8 cellular contexts compared by ENCODE assay signal in genomic region chr19:13212759-13213330, GRCh38.
DNase-seq lines count a peak whose midpoint lies in the region; ATAC-seq and TF ChIP-seq lines count a peak whose summit lies in the region.

No MANE protein-coding gene starts in this region.

- H3K9me2 ChIP-seq in SU-DHL-6 (replicated peaks; ENCODE audit: insufficient read depth, low read length) (no peaks in the 10 kb centered on the region), hepatocyte (replicated peaks; ENCODE audit: insufficient read depth) (no peaks in the 10 kb centered on the region)

- H3K36me3 Mint-ChIP-seq in CD4-positive, CD25-positive, alpha-beta regulatory T cell, result no peaks in the 10 kb centered on the region
- H3K36me3 Mint-ChIP-seq in activated naive CD4-positive, alpha-beta T cell treated with anti-CD3 and anti-CD28 coated beads, Interleukin-2, amount 50 U/mL, for 24 hours, result no peaks in the 10 kb centered on the region

- no peaks in the 10 kb centered on the region for H3K79me2 ChIP-seq in SU-DHL-6 (ENCODE audit: insufficient read depth, low read length)
- H3K79me2 ChIP-seq in hepatocyte, result no peaks in the 10 kb centered on the region

- WGBS in hepatocyte (ENCODE audit: low lambda C conversion rate, missing lambda C conversion rate), result 62% methylated on average over 6 of the region's 7 CpGs

- H2AFZ ChIP-seq in SU-DHL-6 (ENCODE audit: low read depth, low read length, severe bottlenecking) (no peak overlapping the region), hepatocyte (no peak overlapping the region)

- peak; percentile 58 to 77 (median 65) for DNase-seq in CD4-positive, CD25-positive, alpha-beta regulatory T cell
- DNase-seq in HS-5 (ENCODE audit: low read depth) (peak; percentile 10), hepatocyte (ENCODE audit: low spot score) (peak; percentile 62)
- peak; percentile 69 to 70 for DNase-seq in stimulated activated CD4-positive, alpha-beta T cell treated with anti-CD3 and anti-CD28 coated beads, Interleukin-1b, Interleukin-23, amount 100 ng/mL, for 4 hours (ENCODE audit: low read depth in 2 of 2)

- H3K27me3 ChIP-seq in CD4-positive, CD25-positive, alpha-beta regulatory T cell (ENCODE audit: control insufficient read depth, insufficient read depth, low read length), result no peaks in the 10 kb centered on the region
- no peaks in the 10 kb centered on the region for H3K27me3 ChIP-seq in SU-DHL-6 (ENCODE audit: low read length)
- H3K27me3 ChIP-seq in hepatocyte, result no peaks in the 10 kb centered on the region

- ATAC-seq in CD4-positive, CD25-positive, alpha-beta regulatory T cell (ENCODE audit: low read depth in 2 of 2), result no peak
- ATAC-seq in GM19467 (IDR thresholded peaks at IDR 0.05; ENCODE audit: unreplicated experiment), result no peak
- no peak for ATAC-seq in HG02763 (IDR thresholded peaks at IDR 0.05; ENCODE audit: unreplicated experiment)

- H3K4me1 Mint-ChIP-seq in CD4-positive, CD25-positive, alpha-beta regulatory T cell, result peaks cover 0 to 50% (median 17%) of the 10 kb centered on the region in 4 donors
- H3K4me1 Mint-ChIP-seq in activated naive CD4-positive, alpha-beta T cell treated with anti-CD3 and anti-CD28 coated beads, Interleukin-2, amount 50 U/mL, for 24 hours, result peaks cover 29% of the 10 kb centered on the region

- peaks cover 14% of the 10 kb centered on the region for H3K4me1 ChIP-seq in CD4-positive, CD25-positive, alpha-beta regulatory T cell (ENCODE audit: control insufficient read depth, insufficient read depth, low read length, poor library complexity, severe bottlenecking)
- no peaks in the 10 kb centered on the region for H3K4me1 ChIP-seq in hepatocyte (ENCODE audit: insufficient read depth)

- no peaks in the 10 kb centered on the region for H3K27me3 Mint-ChIP-seq in CD4-positive, CD25-positive, alpha-beta regulatory T cell
- no peaks in the 10 kb centered on the region for H3K27me3 Mint-ChIP-seq in activated naive CD4-positive, alpha-beta T cell treated with anti-CD3 and anti-CD28 coated beads, Interleukin-2, amount 50 U/mL, for 24 hours

- H3K27ac ChIP-seq in CD4-positive, CD25-positive, alpha-beta regulatory T cell (ENCODE audit: insufficient read depth, low read length, poor library complexity, severe bottlenecking), result no peak overlapping the region
- no peak overlapping the region for H3K27ac ChIP-seq in SU-DHL-6 (ENCODE audit: low read depth, low read length)
- no peak overlapping the region for H3K27ac ChIP-seq in hepatocyte

- H3F3A ChIP-seq in SU-DHL-6 (ENCODE audit: insufficient read depth), result no peaks in the 10 kb centered on the region

- peak overlapping the region; percentile 30 to 85 (median 66) for H3K27ac Mint-ChIP-seq in CD4-positive, CD25-positive, alpha-beta regulatory T cell
- H3K27ac Mint-ChIP-seq in activated naive CD4-positive, alpha-beta T cell treated with anti-CD3 and anti-CD28 coated beads, Interleukin-2, amount 50 U/mL, for 24 hours, result peak overlapping the region; percentile 92

- no peaks in the 10 kb centered on the region for H3K9me3 Mint-ChIP-seq in CD4-positive, CD25-positive, alpha-beta regulatory T cell
- no peaks in the 10 kb centered on the region for H3K9me3 Mint-ChIP-seq in activated naive CD4-positive, alpha-beta T cell treated with anti-CD3 and anti-CD28 coated beads, Interleukin-2, amount 50 U/mL, for 24 hours

- no peaks in the 10 kb centered on the region for H3K9me3 ChIP-seq in CD4-positive, CD25-positive, alpha-beta regulatory T cell (ENCODE audit: control insufficient read depth in 2 of 2, low read length in 2 of 2)
- H3K9me3 ChIP-seq in SU-DHL-6 (ENCODE audit: insufficient read depth, low read length), result no peaks in the 10 kb centered on the region
- no peaks in the 10 kb centered on the region for H3K9me3 ChIP-seq in hepatocyte (ENCODE audit: low read depth)

- H3K36me3 ChIP-seq in CD4-positive, CD25-positive, alpha-beta regulatory T cell (ENCODE audit: control insufficient read depth, insufficient read depth, low read length), result no peaks in the 10 kb centered on the region
- H3K36me3 ChIP-seq in SU-DHL-6 (ENCODE audit: low read length) (no peaks in the 10 kb centered on the region), hepatocyte (replicated peaks; ENCODE audit: insufficient read depth, low read depth) (no peaks in the 10 kb centered on the region)

- no peak overlapping the region for H3K4me3 ChIP-seq in CD4-positive, CD25-positive, alpha-beta regulatory T cell (ENCODE audit: low read depth, low read length)
- no peak overlapping the region for H3K4me3 ChIP-seq in SU-DHL-6 (ENCODE audit: insufficient read depth, low read length, poor library complexity, severe bottlenecking)
- H3K4me3 ChIP-seq in hepatocyte, result no peak overlapping the region

- H4K20me1 ChIP-seq in SU-DHL-6 (ENCODE audit: low read depth, low read length) (no peaks in the 10 kb centered on the region), hepatocyte (ENCODE audit: insufficient read depth, poor library complexity, severe bottlenecking) (no peaks in the 10 kb centered on the region)

- TF ChIP-seq CTCF in SU-DHL-6 (IDR thresholded peaks at IDR 0.05; ENCODE audit: insufficient read depth, low read length, poor library complexity, severe bottlenecking) (peak; percentile 71), hepatocyte (IDR thresholded peaks at IDR 0.05; ENCODE audit: poor library complexity) (peak; percentile 32)

- H3K4me3 Mint-ChIP-seq in CD4-positive, CD25-positive, alpha-beta regulatory T cell, result peak overlapping the region in 1 of 4 donors; percentile 70
- H3K4me3 Mint-ChIP-seq in activated naive CD4-positive, alpha-beta T cell treated with anti-CD3 and anti-CD28 coated beads, Interleukin-2, amount 50 U/mL, for 24 hours, result no peak overlapping the region

- H3K4me2 ChIP-seq in SU-DHL-6 (ENCODE audit: low read depth, low read length, poor library complexity, severe bottlenecking), result no peak overlapping the region
- no peak overlapping the region for H3K4me2 ChIP-seq in hepatocyte

- H3K9ac ChIP-seq in SU-DHL-6 (ENCODE audit: low read length), result no peak overlapping the region

Comparison
In these comparisons a context has a peak if more than half of its experiments do, and no peak if none do; other contexts are left out.
1. DNase-seq: peak in every context shown above with its lines; median percentile 70 in stimulated activated CD4-positive, alpha-beta T cell treated with anti-CD3 and anti-CD28 coated beads, Interleukin-1b, Interleukin-23, amount 100 ng/mL, for 4 hours; 65 in CD4-positive, CD25-positive, alpha-beta regulatory T cell; 62 in hepatocyte; 10 in HS-5.